In genomic region chr2:203822240-203822639, GRCh38 we compare ENCODE assay signal across 15 cellular contexts. TPM values are rescaled to one million over a fixed set of nuclear protein-coding genes. Genes with fewer than 3 reads are reported as not detected.
DNase-seq lines count a peak whose midpoint lies in the region; ATAC-seq and TF ChIP-seq lines count a peak whose summit lies in the region.
"Had no signal": no experiment of that assay in that cellular context is flagged by ENCODE, and none has a peak within 500 bp of the region (broad histone marks: within the 10 kb centered on the region; RNA-seq: fewer than 3 reads in every experiment).

No MANE protein-coding gene starts in this region.

- peaks cover 3% of the 10 kb centered on the region for H3K36me3 Mint-ChIP-seq in activated CD8-positive, alpha-beta T cell treated with anti-CD3 and anti-CD28 coated beads for 36 hours (ENCODE audit: low read depth)
- no peaks in the 10 kb centered on the region for H3K36me3 Mint-ChIP-seq in activated CD8-positive, alpha-beta T cell treated with anti-CD3 and anti-CD28 coated beads, Interleukin-2, amount 10 ng/mL, durations not matched to agents 7 days and 5 days (ENCODE audit: low read depth)
- H3K36me3 Mint-ChIP-seq: CD8-positive, alpha-beta memory T cell had no signal

- CTCF ChIA-PET in activated CD8-positive, alpha-beta T cell treated with anti-CD3 and anti-CD28 coated beads for 36 hours (lab: Charles Lee) = interaction anchor here (1.4 kb wide), 1 partner anchor 87 kb away, joined by 5 read pairs; no protein-coding TSS in a partner anchor
- CTCF ChIA-PET in activated CD8-positive, alpha-beta T cell treated with anti-CD3 and anti-CD28 coated beads, Interleukin-2, amount 10 ng/mL, durations not matched to agents 7 days and 5 days (lab: Charles Lee) = no interaction called here

- POLR2A ChIA-PET in activated CD8-positive, alpha-beta T cell treated with anti-CD3 and anti-CD28 coated beads for 36 hours (lab: Charles Lee) = interaction anchor here (0.7 to 1.6 kb wide), 3 partner anchors 20 to 49 kb away, joined by 3 to 5 read pairs (median 3); partner anchors contain the start of gene CTLA4
- POLR2A ChIA-PET in activated CD8-positive, alpha-beta T cell treated with anti-CD3 and anti-CD28 coated beads, Interleukin-2, amount 10 ng/mL, durations not matched to agents 7 days and 5 days (lab: Charles Lee) = no interaction called here

- TF ChIP-seq CTCF in activated CD8-positive, alpha-beta T cell treated with anti-CD3 and anti-CD28 coated beads for 36 hours (IDR thresholded peaks at IDR 0.05) = no peak

- peak; percentile 45 to 54 for ATAC-seq in activated CD4-positive, CD25-positive, alpha-beta regulatory T cell treated with anti-CD3 and anti-CD28 coated beads, Interleukin-2, amount 50 U/mL, for 24 hours
- ATAC-seq in activated CD8-positive, alpha-beta T cell treated with anti-CD3 and anti-CD28 coated beads for 36 hours = peak; percentile 34
- ATAC-seq in activated CD8-positive, alpha-beta T cell treated with anti-CD3 and anti-CD28 coated beads, Interleukin-2, amount 10 ng/mL, durations not matched to agents 7 days and 5 days = no peak
- no peak for ATAC-seq in stimulated activated naive CD8-positive, alpha-beta T cell treated with anti-CD3 and anti-CD28 coated beads, Interleukin-15, Interleukin-2, amounts not matched to agents 100 U/mL and 50 U/mL, for 24 hours

- no peaks in the 10 kb centered on the region for H3K27me3 Mint-ChIP-seq in activated CD8-positive, alpha-beta T cell treated with anti-CD3 and anti-CD28 coated beads for 36 hours
- peaks cover 2% of the 10 kb centered on the region for H3K27me3 Mint-ChIP-seq in activated CD8-positive, alpha-beta T cell treated with anti-CD3 and anti-CD28 coated beads, Interleukin-2, amount 10 ng/mL, durations not matched to agents 7 days and 5 days (ENCODE audit: low read depth)

- no peak overlapping the region for H3K4me3 Mint-ChIP-seq in activated CD8-positive, alpha-beta T cell treated with anti-CD3 and anti-CD28 coated beads for 36 hours
- no peak overlapping the region for H3K4me3 Mint-ChIP-seq in activated CD8-positive, alpha-beta T cell treated with anti-CD3 and anti-CD28 coated beads, Interleukin-2, amount 10 ng/mL, durations not matched to agents 7 days and 5 days
- H3K4me3 Mint-ChIP-seq: CD8-positive, alpha-beta memory T cell had no signal

- peaks cover 6% of the 10 kb centered on the region for H3K9me3 Mint-ChIP-seq in activated CD8-positive, alpha-beta T cell treated with anti-CD3 and anti-CD28 coated beads for 36 hours
- H3K9me3 Mint-ChIP-seq in activated CD8-positive, alpha-beta T cell treated with anti-CD3 and anti-CD28 coated beads, Interleukin-2, amount 10 ng/mL, durations not matched to agents 7 days and 5 days (ENCODE audit: insufficient read depth) = no peaks in the 10 kb centered on the region
- H3K9me3 Mint-ChIP-seq: CD8-positive, alpha-beta memory T cell had no signal

- intact Hi-C loops in activated CD8-positive, alpha-beta T cell treated with anti-CD3 and anti-CD28 coated beads for 36 hours (cut with micrococcal nuclease) = no loop called here

- H3K4me1 Mint-ChIP-seq in activated CD8-positive, alpha-beta T cell treated with anti-CD3 and anti-CD28 coated beads for 36 hours (ENCODE audit: low read depth) = peaks cover 30% of the 10 kb centered on the region
- H3K4me1 Mint-ChIP-seq in activated CD8-positive, alpha-beta T cell treated with anti-CD3 and anti-CD28 coated beads, Interleukin-2, amount 10 ng/mL, durations not matched to agents 7 days and 5 days (ENCODE audit: low read depth) = no peaks in the 10 kb centered on the region

- no peak for DNase-seq in activated CD4-positive, CD25-positive, alpha-beta regulatory T cell (lab: John Stamatoyannopoulos, UW)
- peak; percentile 44 for DNase-seq in activated CD8-positive, alpha-beta T cell treated with anti-CD3 and anti-CD28 coated beads for 36 hours
- DNase-seq in activated CD8-positive, alpha-beta T cell treated with anti-CD3 and anti-CD28 coated beads, Interleukin-2, amount 10 ng/mL, durations not matched to agents 7 days and 5 days = no peak
- peak; percentile 38 for DNase-seq in stimulated activated CD4-positive, alpha-beta T cell treated with anti-CD3 and anti-CD28 coated beads, Interleukin-15, amount 100 ng/mL, for 24 hours
- no peak for DNase-seq in stimulated activated CD4-positive, alpha-beta T cell treated with anti-CD3 and anti-CD28 coated beads, Interleukin-2, amount 100 ng/mL, for 24 hours
- peak; percentile 26 for DNase-seq in stimulated activated naive CD8-positive, alpha-beta T cell treated with anti-CD3 and anti-CD28 coated beads, Interleukin-15, Interleukin-2, amounts not matched to agents 100 U/mL and 50 U/mL, for 24 hours
- no peak for DNase-seq in SIG-M5 treated with dmso at 0.1 percent for 504 hours (lab: John Stamatoyannopoulos, UW; ENCODE audit: unreplicated experiment)
- DNase-seq: Caco-2; CD8-positive, alpha-beta memory T cell; DND-41; GF-D8 had no signal

- no peak overlapping the region for H3K27ac Mint-ChIP-seq in activated CD8-positive, alpha-beta T cell treated with anti-CD3 and anti-CD28 coated beads for 36 hours
- H3K27ac Mint-ChIP-seq in activated CD8-positive, alpha-beta T cell treated with anti-CD3 and anti-CD28 coated beads, Interleukin-2, amount 10 ng/mL, durations not matched to agents 7 days and 5 days = no peak overlapping the region

RNA-seq across cellular contexts. Expression of gene CTLA4, which starts 45.3 kb away (rescaled TPM):
- 10 to 100 TPM; 28.7 to 30.7 TPM for total RNA-seq in activated CD8-positive, alpha-beta T cell treated with anti-CD3 and anti-CD28 coated beads for 36 hours
- total RNA-seq in activated CD8-positive, alpha-beta T cell treated with anti-CD3 and anti-CD28 coated beads, Interleukin-2, amount 10 ng/mL, durations not matched to agents 7 days and 5 days = 1 to 10 TPM; 3.8 to 4.7 TPM
- total RNA-seq: A673, H1, HT-29 had no signal

Comparison
In these comparisons a context has a peak if more than half of its experiments do, and no peak if none do; other contexts are left out.
1. ATAC-seq: peak in activated CD4-positive, CD25-positive, alpha-beta regulatory T cell treated with anti-CD3 and anti-CD28 coated beads, Interleukin-2, amount 50 U/mL, for 24 hours (2 of 2) and activated CD8-positive, alpha-beta T cell treated with anti-CD3 and anti-CD28 coated beads for 36 hours (single experiment); none in activated CD8-positive, alpha-beta T cell treated with anti-CD3 and anti-CD28 coated beads, Interleukin-2, amount 10 ng/mL, durations not matched to agents 7 days and 5 days (single experiment) and stimulated activated naive CD8-positive, alpha-beta T cell treated with anti-CD3 and anti-CD28 coated beads, Interleukin-15, Interleukin-2, amounts not matched to agents 100 U/mL and 50 U/mL, for 24 hours (single experiment).
2. DNase-seq: peak in activated CD8-positive, alpha-beta T cell treated with anti-CD3 and anti-CD28 coated beads for 36 hours (single experiment), stimulated activated CD4-positive, alpha-beta T cell treated with anti-CD3 and anti-CD28 coated beads, Interleukin-15, amount 100 ng/mL, for 24 hours (single experiment) and stimulated activated naive CD8-positive, alpha-beta T cell treated with anti-CD3 and anti-CD28 coated beads, Interleukin-15, Interleukin-2, amounts not matched to agents 100 U/mL and 50 U/mL, for 24 hours (single experiment); none in activated CD4-positive, CD25-positive, alpha-beta regulatory T cell (0 of 4), activated CD8-positive, alpha-beta T cell treated with anti-CD3 and anti-CD28 coated beads, Interleukin-2, amount 10 ng/mL, durations not matched to agents 7 days and 5 days (single experiment), stimulated activated CD4-positive, alpha-beta T cell treated with anti-CD3 and anti-CD28 coated beads, Interleukin-2, amount 100 ng/mL, for 24 hours (0 of 2) and SIG-M5 treated with dmso at 0.1 percent for 504 hours (single experiment).
3. RNA of gene CTLA4, which starts 45.3 kb away (total RNA-seq): 28.7 to 30.7 TPM in activated CD8-positive, alpha-beta T cell treated with anti-CD3 and anti-CD28 coated beads for 36 hours; 3.8 to 4.7 TPM in activated CD8-positive, alpha-beta T cell treated with anti-CD3 and anti-CD28 coated beads, Interleukin-2, amount 10 ng/mL, durations not matched to agents 7 days and 5 days; every median in the first group is over 4 times any median in the second.